ENCODE assay signal across 9 cellular contexts in the genomic region with DNA sequence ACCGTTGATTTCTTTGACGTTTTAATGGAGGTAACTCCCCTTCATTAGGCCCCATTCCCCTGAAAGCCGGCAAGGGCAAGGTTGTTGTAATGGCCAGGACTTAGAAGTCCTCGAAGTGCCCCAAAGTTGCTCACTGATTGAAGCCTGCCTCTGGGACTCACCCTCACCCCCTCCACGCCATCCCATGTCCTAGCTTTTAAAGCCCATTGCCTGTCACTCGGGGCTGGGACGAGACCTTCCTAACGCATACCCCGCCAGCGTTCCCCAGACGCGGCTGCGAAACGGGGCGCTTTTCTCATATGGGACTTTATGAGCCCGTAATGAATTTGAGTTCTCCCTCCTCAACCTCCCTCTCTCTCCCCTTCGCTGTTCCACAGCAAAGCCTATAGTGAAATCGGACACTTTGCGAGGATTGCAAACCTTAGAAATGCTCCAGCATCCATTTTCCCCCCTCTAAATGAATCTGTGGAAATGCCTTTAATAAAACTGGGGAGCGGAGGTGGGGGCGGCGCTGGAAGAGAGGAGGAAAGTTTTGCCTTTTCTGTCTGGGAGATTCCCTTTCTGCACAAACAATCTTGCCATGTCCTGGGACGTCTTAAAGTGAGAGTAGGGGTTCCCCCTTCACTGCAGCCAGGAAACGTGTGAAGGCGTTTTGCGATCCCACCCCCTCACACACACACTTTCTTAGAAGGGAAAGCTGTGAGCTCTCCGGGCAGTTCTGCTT. TPM values are rescaled to one million over a fixed set of nuclear protein-coding genes. Genes with fewer than 3 reads are reported as not detected.
DNase-seq lines count a peak whose midpoint lies in the region; ATAC-seq, FAIRE-seq and TF ChIP-seq lines count a peak whose summit lies in the region.
"Had no signal": no experiment of that assay in that cellular context is flagged by ENCODE, and none has a peak within 500 bp of the region (broad histone marks: within the 10 kb centered on the region; RNA-seq: fewer than 3 reads in every experiment).

No MANE protein-coding gene starts in this region.

- H3K4me3 Mint-ChIP-seq in astrocyte (ENCODE audit: unreplicated experiment), result peak overlapping the region; percentile 88
- H3K4me3 Mint-ChIP-seq in CD8-positive, alpha-beta memory T cell, result peak overlapping the region in 2 of 7 donors; percentile 3 to 40

- peaks cover 44% of the 10 kb centered on the region for H3K4me1 Mint-ChIP-seq in astrocyte (ENCODE audit: low read depth, unreplicated experiment)
- H3K4me1 Mint-ChIP-seq in CD8-positive, alpha-beta memory T cell, result peaks cover 0 to 18% (median 2%) of the 10 kb centered on the region in 3 donors

- TF ChIP-seq CTCF in GM20000 (IDR thresholded peaks at IDR 0.05; ENCODE audit: extremely low read depth, missing control alignments) (no peak), astrocyte (IDR thresholded peaks at IDR 0.05; ENCODE audit: insufficient read depth, low read depth, low read length) (no peak)

- H3K4me2 ChIP-seq in astrocyte (ENCODE audit: low read length), result peak overlapping the region; percentile 92

- peaks cover 38% of the 10 kb centered on the region for H3K4me1 ChIP-seq in astrocyte (ENCODE audit: insufficient read depth, low read length)
- peaks cover 18% of the 10 kb centered on the region for H3K4me1 ChIP-seq in iPS-15b (ENCODE audit: control insufficient read depth, insufficient read depth, low read length)
- H3K4me1 ChIP-seq in CD8-positive, alpha-beta memory T cell (ENCODE audit: insufficient read depth, low read length), result no peaks in the 10 kb centered on the region

- POLR2A ChIA-PET in CD8-positive, alpha-beta memory T cell (lab: Charles Lee), result no interaction called here

- H3K27me3 Mint-ChIP-seq in astrocyte (ENCODE audit: low read depth, unreplicated experiment), result no peaks in the 10 kb centered on the region
- H3K27me3 Mint-ChIP-seq in CD8-positive, alpha-beta memory T cell, result peaks cover 39 to 80% of the 10 kb centered on the region in 2 donors

- H3K9ac ChIP-seq in astrocyte (ENCODE audit: low read length), result peak overlapping the region; percentile 94
- H3K9ac ChIP-seq in iPS-15b (ENCODE audit: low read depth, low read length), result no peak overlapping the region

- H3K27ac Mint-ChIP-seq in astrocyte (ENCODE audit: unreplicated experiment), result peak overlapping the region; percentile 93
- H3K27ac Mint-ChIP-seq in CD8-positive, alpha-beta memory T cell, result peak overlapping the region in 2 of 8 donors; percentile 30 to 46

- H3K27me3 ChIP-seq in astrocyte (ENCODE audit: insufficient read depth, low read length), result peaks cover 5% of the 10 kb centered on the region
- peaks cover 69% of the 10 kb centered on the region for H3K27me3 ChIP-seq in iPS-15b (ENCODE audit: control insufficient read depth, insufficient read depth, low read length)
- peaks cover 4% of the 10 kb centered on the region for H3K27me3 ChIP-seq in CD8-positive, alpha-beta memory T cell (ENCODE audit: insufficient read depth, low read length, poor library complexity, severe bottlenecking)

- peaks cover 3% of the 10 kb centered on the region for H3K9me3 Mint-ChIP-seq in astrocyte (ENCODE audit: unreplicated experiment)
- H3K9me3 Mint-ChIP-seq in CD8-positive, alpha-beta memory T cell, result peaks cover 0 to 8% (median 5%) of the 10 kb centered on the region in 5 donors

- peak; percentile 29 for FAIRE-seq in astrocyte (lab: Jason Lieb, UNC)
- FAIRE-seq: small intestine had no signal

- peak; percentile 53 for DNase-seq in GM20000 (ENCODE audit: low spot score)
- peak; percentile 56 for DNase-seq in astrocyte (ENCODE audit: low read depth)
- no peak for DNase-seq in skeletal muscle cell (ENCODE audit: low read depth)
- no peak for DNase-seq in CD8-positive, alpha-beta memory T cell
- no peak for DNase-seq in Kasumi-1 (lab: John Stamatoyannopoulos, UW)
- no peak for DNase-seq in ureter (ENCODE audit: low spot score)
- DNase-seq: small intestine had no signal

- H3K27ac ChIP-seq in astrocyte (ENCODE audit: low read depth, low read length), result peak overlapping the region; percentile 77
- H3K27ac ChIP-seq in CD8-positive, alpha-beta memory T cell (ENCODE audit: low read depth, low read length), result no peak overlapping the region

- CTCF ChIA-PET in CD8-positive, alpha-beta memory T cell (lab: Charles Lee), result no interaction called here

- peaks cover 27% of the 10 kb centered on the region for H3K79me2 ChIP-seq in astrocyte (ENCODE audit: insufficient read depth, low read length)

- no peaks in the 10 kb centered on the region for H4K20me1 ChIP-seq in astrocyte (ENCODE audit: insufficient read depth, low read length)

- H2AFZ ChIP-seq in astrocyte (ENCODE audit: low read depth, low read length), result peak overlapping the region; percentile 59

- peak overlapping the region; percentile 74 for H3K4me3 ChIP-seq in astrocyte (ENCODE audit: insufficient read depth, low read depth, low read length)
- H3K4me3 ChIP-seq in iPS-15b (ENCODE audit: low read depth, low read length), result peak overlapping the region; percentile 66
- peak overlapping the region; percentile 74 for H3K4me3 ChIP-seq in skeletal muscle cell (ENCODE audit: low read depth, low read length)
- no peak overlapping the region for H3K4me3 ChIP-seq in CD8-positive, alpha-beta memory T cell (ENCODE audit: low read length)

- H3K36me3 ChIP-seq in astrocyte (ENCODE audit: insufficient read depth, low read length) (peaks cover 3% of the 10 kb centered on the region), iPS-15b (ENCODE audit: control insufficient read depth, insufficient read depth, low read length) (no peaks in the 10 kb centered on the region)
- H3K36me3 ChIP-seq in CD8-positive, alpha-beta memory T cell (ENCODE audit: insufficient read depth, low read length), result no peaks in the 10 kb centered on the region

- no peaks in the 10 kb centered on the region for H3K9me3 ChIP-seq in astrocyte (ENCODE audit: insufficient read depth, low read depth, low read length)
- no peaks in the 10 kb centered on the region for H3K9me3 ChIP-seq in iPS-15b (ENCODE audit: control insufficient read depth, insufficient read depth, low read length)
- H3K9me3 ChIP-seq in CD8-positive, alpha-beta memory T cell (ENCODE audit: low read length), result no peaks in the 10 kb centered on the region

- no peak for ATAC-seq in GM21367 (IDR thresholded peaks at IDR 0.05; ENCODE audit: unreplicated experiment)

- peaks cover 15% of the 10 kb centered on the region for H3K36me3 Mint-ChIP-seq in astrocyte (ENCODE audit: low read depth, unreplicated experiment)
- no peaks in the 10 kb centered on the region for H3K36me3 Mint-ChIP-seq in CD8-positive, alpha-beta memory T cell

RNA-seq across cellular contexts. Expression of a gene that starts 1.5 kb away (rescaled TPM):
- total RNA-seq in astrocyte (172 and 208 TPM in 2 replicates), ureter (4.9 TPM)
- total RNA-seq in CD8-positive, alpha-beta memory T cell, result not detected
- polyA plus RNA-seq in CD8-positive, alpha-beta memory T cell, result not detected

Comparison
In these comparisons a context has a peak if more than half of its experiments do, and no peak if none do; other contexts are left out.
1. DNase-seq: peak in GM20000 (single experiment) and astrocyte (single experiment); none in skeletal muscle cell (single experiment), CD8-positive, alpha-beta memory T cell (0 of 5), Kasumi-1 (0 of 2) and ureter (single experiment).
2. RNA of a gene that starts 1.5 kb away (total RNA-seq): 172 to 208 TPM in astrocyte; 4.9 TPM in ureter (single experiment) and not detected in CD8-positive, alpha-beta memory T cell; every median in the first group is over 10 times any median in the second.